Comparison of ENCODE assay signal across 17 cellular contexts in the genomic region with DNA sequence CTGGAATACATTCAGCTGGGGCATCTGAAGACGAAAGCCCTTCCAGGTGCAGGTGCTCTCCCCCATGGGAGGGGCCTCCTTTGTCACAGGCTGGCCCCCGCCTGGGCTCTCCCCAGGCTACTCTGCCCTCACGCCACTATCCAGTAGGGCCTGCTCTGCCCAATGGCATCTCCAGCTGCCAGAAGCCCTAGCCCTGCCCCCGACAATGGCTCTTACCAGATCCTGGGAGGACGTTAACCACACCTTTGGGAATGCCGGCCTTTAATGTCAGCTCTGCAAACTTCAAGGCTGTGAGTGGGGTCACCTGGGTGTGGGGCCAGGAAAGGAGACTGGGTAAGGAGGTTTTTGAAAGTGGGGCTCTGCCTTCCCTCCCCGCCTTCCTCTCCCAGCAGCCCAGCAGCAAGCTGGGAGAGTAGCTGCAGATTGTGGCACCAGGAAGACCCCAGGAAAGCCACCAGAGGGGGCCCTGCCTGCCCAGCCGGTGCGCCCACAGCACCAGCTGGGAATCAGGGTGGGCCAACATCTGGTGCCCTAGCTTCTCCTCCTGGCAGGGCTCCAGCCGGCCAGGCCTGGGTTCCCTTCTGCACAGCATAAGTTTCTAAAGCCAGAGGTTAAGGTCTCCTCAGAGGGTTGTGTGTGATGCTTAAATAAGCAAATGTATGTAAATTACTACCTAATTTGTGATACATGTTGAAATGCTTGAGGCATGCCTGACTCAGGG. TPM values are rescaled to one million over a fixed set of nuclear protein-coding genes. Genes with fewer than 3 reads are reported as not detected.
A peak's percentile ranks its signal among the peaks of the same experiment; 100 is the strongest.
DNase-seq lines count a peak whose midpoint lies in the region; ATAC-seq and TF ChIP-seq lines count a peak whose summit lies in the region.
"Had no signal": no experiment of that assay in that cellular context is flagged by ENCODE, and none has a peak within 500 bp of the region (broad histone marks: within the 10 kb centered on the region; RNA-seq: fewer than 3 reads in every experiment).

No MANE protein-coding gene starts in this region.

- no peak overlapping the region for H3K4me3 Mint-ChIP-seq in activated naive CD8-positive, alpha-beta T cell treated with anti-CD3 and anti-CD28 coated beads, Interleukin-2, amount 10 ng/mL, durations not matched to agents 7 days and 5 days
- no peak overlapping the region for H3K4me3 Mint-ChIP-seq in activated naive CD8-positive, alpha-beta T cell treated with anti-CD3 and anti-CD28 coated beads for 36 hours
- H3K4me3 Mint-ChIP-seq in type B pancreatic cell, result no peak overlapping the region
- H3K4me3 Mint-ChIP-seq: mesothelial cell of epicardium; stimulated activated naive CD8-positive, alpha-beta T cell treated with anti-CD3 and anti-CD28 coated beads, Interleukin-15, Interleukin-2, amounts not matched to agents 100 ng/mL and 50 ng/mL, for 24 hours had no signal

- H3K27ac Mint-ChIP-seq in activated naive CD8-positive, alpha-beta T cell treated with anti-CD3 and anti-CD28 coated beads, Interleukin-2, amount 10 ng/mL, durations not matched to agents 7 days and 5 days, result no peak overlapping the region
- no peak overlapping the region for H3K27ac Mint-ChIP-seq in activated naive CD8-positive, alpha-beta T cell treated with anti-CD3 and anti-CD28 coated beads for 36 hours
- no peak overlapping the region for H3K27ac Mint-ChIP-seq in type B pancreatic cell
- H3K27ac Mint-ChIP-seq: mesothelial cell of epicardium; stimulated activated naive CD8-positive, alpha-beta T cell treated with anti-CD3 and anti-CD28 coated beads, Interleukin-15, Interleukin-2, amounts not matched to agents 100 ng/mL and 50 ng/mL, for 24 hours had no signal

- TF ChIP-seq CTCF in type B pancreatic cell (conservative IDR thresholded peaks at IDR 0.05), result no peak

- peaks cover 9% of the 10 kb centered on the region for H3K27me3 Mint-ChIP-seq in activated naive CD8-positive, alpha-beta T cell treated with anti-CD3 and anti-CD28 coated beads, Interleukin-2, amount 10 ng/mL, durations not matched to agents 7 days and 5 days
- peaks cover 4% of the 10 kb centered on the region for H3K27me3 Mint-ChIP-seq in activated naive CD8-positive, alpha-beta T cell treated with anti-CD3 and anti-CD28 coated beads for 36 hours
- H3K27me3 Mint-ChIP-seq in type B pancreatic cell, result no peaks in the 10 kb centered on the region

- peak; percentile 9 for DNase-seq in activated naive CD8-positive, alpha-beta T cell treated with anti-CD3 and anti-CD28 coated beads, Interleukin-2, amount 10 ng/mL, durations not matched to agents 7 days and 5 days
- no peak for DNase-seq in activated naive CD8-positive, alpha-beta T cell treated with anti-CD3 and anti-CD28 coated beads for 36 hours
- DNase-seq in NCI-H526 (lab: John Stamatoyannopoulos, UW) (peak; percentile 87 to 94), left kidney (ENCODE audit: low read depth, low spot score) (peak; percentile 12), type B pancreatic cell (ENCODE audit: extremely low spot score, unreplicated experiment) (peak; percentile 56), C1 segment of cervical spinal cord (lab: John Stamatoyannopoulos, UW) (no peak), NCI-H1436 (lab: John Stamatoyannopoulos, UW) (no peak)
- DNase-seq: brain microvascular endothelial cell; hippocampal formation; KG1; NCI-H446; SHP77; stimulated activated CD4-positive, alpha-beta T cell treated with anti-CD3 and anti-CD28 coated beads, Interleukin-2, amount 100 ng/mL, for 48 hours had no signal

- no peaks in the 10 kb centered on the region for H3K4me1 Mint-ChIP-seq in activated naive CD8-positive, alpha-beta T cell treated with anti-CD3 and anti-CD28 coated beads, Interleukin-2, amount 10 ng/mL, durations not matched to agents 7 days and 5 days
- no peaks in the 10 kb centered on the region for H3K4me1 Mint-ChIP-seq in activated naive CD8-positive, alpha-beta T cell treated with anti-CD3 and anti-CD28 coated beads for 36 hours
- no peaks in the 10 kb centered on the region for H3K4me1 Mint-ChIP-seq in type B pancreatic cell (ENCODE audit: unreplicated experiment)

- H3K36me3 Mint-ChIP-seq in activated naive CD8-positive, alpha-beta T cell treated with anti-CD3 and anti-CD28 coated beads, Interleukin-2, amount 10 ng/mL, durations not matched to agents 7 days and 5 days, result no peaks in the 10 kb centered on the region
- no peaks in the 10 kb centered on the region for H3K36me3 Mint-ChIP-seq in activated naive CD8-positive, alpha-beta T cell treated with anti-CD3 and anti-CD28 coated beads for 36 hours
- no peaks in the 10 kb centered on the region for H3K36me3 Mint-ChIP-seq in type B pancreatic cell
- H3K36me3 Mint-ChIP-seq: mesothelial cell of epicardium had no signal

- H3K9me3 Mint-ChIP-seq in activated naive CD8-positive, alpha-beta T cell treated with anti-CD3 and anti-CD28 coated beads, Interleukin-2, amount 10 ng/mL, durations not matched to agents 7 days and 5 days, result no peaks in the 10 kb centered on the region
- H3K9me3 Mint-ChIP-seq in activated naive CD8-positive, alpha-beta T cell treated with anti-CD3 and anti-CD28 coated beads for 36 hours, result no peaks in the 10 kb centered on the region
- H3K9me3 Mint-ChIP-seq in type B pancreatic cell, result peaks cover 4% of the 10 kb centered on the region
- H3K9me3 Mint-ChIP-seq: stimulated activated naive CD8-positive, alpha-beta T cell treated with anti-CD3 and anti-CD28 coated beads, Interleukin-15, Interleukin-2, amounts not matched to agents 100 ng/mL and 50 ng/mL, for 24 hours had no signal

- ATAC-seq in activated naive CD8-positive, alpha-beta T cell treated with anti-CD3 and anti-CD28 coated beads, Interleukin-2, amount 10 ng/mL, durations not matched to agents 7 days and 5 days (ENCODE audit: low read depth), result no peak
- no peak for ATAC-seq in GM21390 (IDR thresholded peaks at IDR 0.05; ENCODE audit: unreplicated experiment)

- POLR2A ChIA-PET in activated naive CD8-positive, alpha-beta T cell treated with anti-CD3 and anti-CD28 coated beads, Interleukin-2, amount 10 ng/mL, durations not matched to agents 7 days and 5 days (lab: Charles Lee), result interaction anchor here (0.7 kb wide), 1 partner anchor 21 kb away, joined by 3 read pairs; no protein-coding TSS in a partner anchor

RNA-seq across cellular contexts. Expression of a gene that starts 40.4 kb away (rescaled TPM):
- total RNA-seq in activated naive CD8-positive, alpha-beta T cell treated with anti-CD3 and anti-CD28 coated beads, Interleukin-2, amount 10 ng/mL, durations not matched to agents 7 days and 5 days, result 10 to 100 TPM; 32.2 to 32.4 TPM
- 10 to 100 TPM; 26.6 to 30.7 TPM for total RNA-seq in activated naive CD8-positive, alpha-beta T cell treated with anti-CD3 and anti-CD28 coated beads for 36 hours
- 53.6 and 56.4 TPM in 2 replicates for total RNA-seq in type B pancreatic cell (ENCODE audit: low replicate concordance)

RNA-seq across cellular contexts. Expression of a gene that starts 56.1 kb away (rescaled TPM):
- not detected for total RNA-seq in activated naive CD8-positive, alpha-beta T cell treated with anti-CD3 and anti-CD28 coated beads, Interleukin-2, amount 10 ng/mL, durations not matched to agents 7 days and 5 days
- total RNA-seq in activated naive CD8-positive, alpha-beta T cell treated with anti-CD3 and anti-CD28 coated beads for 36 hours, result not detected
- total RNA-seq in type B pancreatic cell (ENCODE audit: low replicate concordance), result 5.0 and 10.2 TPM in 2 replicates
- total RNA-seq: pulmonary artery endothelial cell had no signal

Comparison
In these comparisons a context has a peak if more than half of its experiments do, and no peak if none do; other contexts are left out.
1. DNase-seq: peak in activated naive CD8-positive, alpha-beta T cell treated with anti-CD3 and anti-CD28 coated beads, Interleukin-2, amount 10 ng/mL, durations not matched to agents 7 days and 5 days (single experiment), NCI-H526 (2 of 2), left kidney (single experiment) and type B pancreatic cell (single experiment); none in activated naive CD8-positive, alpha-beta T cell treated with anti-CD3 and anti-CD28 coated beads for 36 hours (single experiment), C1 segment of cervical spinal cord (0 of 14) and NCI-H1436 (single experiment).